In genomic region chr1:41779350-41779749, GRCh38 we compare ENCODE assay signal across 26 cellular contexts.
DNase-seq lines count a peak whose midpoint lies in the region; ATAC-seq, FAIRE-seq and TF ChIP-seq lines count a peak whose summit lies in the region.
"Had no signal": no experiment of that assay in that cellular context is flagged by ENCODE, and none has a peak within 500 bp of the region (broad histone marks: within the 10 kb centered on the region; RNA-seq: fewer than 3 reads in every experiment).

No MANE protein-coding gene starts in this region.

- TF ChIP-seq CTCF in AG09319 (IDR thresholded peaks at IDR 0.05; ENCODE audit: low read depth, low read length) = peak; percentile 2
- TF ChIP-seq CTCF in GM13977 (IDR thresholded peaks at IDR 0.05; ENCODE audit: extremely low read depth, insufficient read depth, missing control alignments) = peak; percentile 16
- TF ChIP-seq CTCF in WERI-Rb-1 (IDR thresholded peaks at IDR 0.05; ENCODE audit: low read depth, low read length) = peak; percentile 13; the same call in 1 of the 2 replicates
- peak; percentile 17 for TF ChIP-seq CTCF in foreskin fibroblast (IDR thresholded peaks at IDR 0.05; ENCODE audit: low read depth, low read length)
- TF ChIP-seq CTCF in ovary (IDR thresholded peaks at IDR 0.05) = no peak

- 95 to 97% (median 95%) methylated on average over 6 of the region's 6 CpGs for WGBS in ovary, 3 donors

- no peaks in the 10 kb centered on the region for H3K9me3 Mint-ChIP-seq in activated T-cell treated with anti-CD3 and anti-CD28 coated beads, Interleukin-2, amount 50 U/mL, for 72 hours
- H3K9me3 Mint-ChIP-seq: activated B cell treated with CpG ODN at 0.5 μM for 24 hours; mesothelial cell of epicardium; natural killer cell treated with Interleukin-12 subunit alpha and Interleukin-12 subunit beta and Interleukin-15 and Interleukin-18, amount 100 ng/mL, for 72 hours; stimulated activated naive B cell treated with anti-CD40 and anti-IgM and Interleukin-4, amounts not matched to agents 10 μg/mL and 1 μg/mL and 100 μg/mL, for 72 hours had no signal

- H3K9me3 ChIP-seq in WERI-Rb-1 (ENCODE audit: severe bottlenecking) (no peaks in the 10 kb centered on the region), ovary (no peaks in the 10 kb centered on the region)
- H3K9me3 ChIP-seq: breast epithelium, prostate gland, vagina had no signal

- H3K36me3 Mint-ChIP-seq in activated T-cell treated with anti-CD3 and anti-CD28 coated beads, Interleukin-2, amount 50 U/mL, for 72 hours (ENCODE audit: insufficient read depth in 2 of 2) = peaks cover 2 to 4% of the 10 kb centered on the region in 2 donors
- H3K36me3 Mint-ChIP-seq: mesothelial cell of epicardium; natural killer cell treated with Interleukin-12 subunit alpha and Interleukin-12 subunit beta and Interleukin-15 and Interleukin-18, amount 100 ng/mL, for 72 hours; stimulated activated naive B cell treated with anti-CD40 and anti-IgM and Interleukin-4, amounts not matched to agents 10 μg/mL and 1 μg/mL and 100 μg/mL, for 72 hours had no signal

- TF ChIP-seq EP300 in ovary (IDR thresholded peaks at IDR 0.05) = no peak

- H3K27ac Mint-ChIP-seq in activated T-cell treated with anti-CD3 and anti-CD28 coated beads, Interleukin-2, amount 50 U/mL, for 72 hours = no peak overlapping the region
- H3K27ac Mint-ChIP-seq: activated B cell treated with CpG ODN at 0.5 μM for 24 hours; activated CD4-positive, alpha-beta memory T cell treated with anti-CD3 and anti-CD28 coated beads for 36 hours; CD4-positive, CD25-positive, alpha-beta regulatory T cell; mesothelial cell of epicardium; stimulated activated naive B cell treated with anti-CD40 and anti-IgM and Interleukin-4, amounts not matched to agents 10 μg/mL and 1 μg/mL and 100 μg/mL, for 72 hours had no signal

- TF ChIP-seq POLR2A in ovary (IDR thresholded peaks at IDR 0.05) (no peak), GM12891 (IDR thresholded peaks at IDR 0.05; ENCODE audit: low read depth, low read length) (no peak)

- no peak for ATAC-seq in activated T-cell treated with anti-CD3 and anti-CD28 coated beads, Interleukin-2, amount 50 U/mL, for 72 hours (replicated peaks in 1 of 2)
- ATAC-seq: left ventricle myocardium superior; natural killer cell treated with Interleukin-12 subunit alpha and Interleukin-12 subunit beta and Interleukin-15 and Interleukin-18, amount 100 ng/mL, for 72 hours; stimulated activated naive B cell treated with anti-CD40 and anti-IgM and Interleukin-4, amounts not matched to agents 10 μg/mL and 1 μg/mL and 100 μg/mL, for 72 hours had no signal

- DNase-seq in AG09319 (ENCODE audit: extremely low read depth, low read depth) (no peak), GM13977 (ENCODE audit: low spot score) (no peak), WERI-Rb-1 (no peak), foreskin fibroblast (no peak), ovary (no peak), GM12891 (ENCODE audit: insufficient read length, low spot score) (no peak)
- no peak for DNase-seq in activated T-cell treated with anti-CD3 and anti-CD28 coated beads, Interleukin-2, amount 50 U/mL, for 72 hours
- DNase-seq in effector CD4-positive, alpha-beta T cell = no peak
- DNase-seq: ACHN; activated B cell treated with CpG ODN at 0.5 μM for 24 hours; activated CD4-positive, alpha-beta memory T cell treated with anti-CD3 and anti-CD28 coated beads for 36 hours; CD4-positive, CD25-positive, alpha-beta regulatory T cell; DMS 273 treated with DMSO at 0.1 percent for 48 hours; H7; left ventricle myocardium superior; NCI-H1694 treated with DMSO at 0.1 percent for 48 hours; stimulated activated CD4-positive, alpha-beta T cell treated with anti-CD3 and anti-CD28 coated beads, Interleukin-2, amount 100 ng/mL, for 24 hours; stimulated activated naive B cell treated with anti-CD40 and anti-IgM and Interleukin-4, amounts not matched to agents 10 μg/mL and 1 μg/mL and 100 μg/mL, for 72 hours; T-helper 9 cell had no signal

- no peak overlapping the region for H3K4me3 ChIP-seq in WERI-Rb-1 (ENCODE audit: low read depth, low read length)
- H3K4me3 ChIP-seq in foreskin fibroblast (ENCODE audit: low read depth in 1 of 2, low read length in 2 of 2) = no peak overlapping the region
- no peak overlapping the region for H3K4me3 ChIP-seq in ovary
- H3K4me3 ChIP-seq: breast epithelium, prostate gland, skin epidermis, vagina had no signal

- intact Hi-C loops in ovary (cut with DNase I) = no loop called here

- no peaks in the 10 kb centered on the region for H3K27me3 Mint-ChIP-seq in activated T-cell treated with anti-CD3 and anti-CD28 coated beads, Interleukin-2, amount 50 U/mL, for 72 hours (ENCODE audit: low read depth)
- H3K27me3 Mint-ChIP-seq: activated B cell treated with CpG ODN at 0.5 μM for 24 hours; activated CD4-positive, alpha-beta memory T cell treated with anti-CD3 and anti-CD28 coated beads for 36 hours; CD4-positive, CD25-positive, alpha-beta regulatory T cell; natural killer cell treated with Interleukin-12 subunit alpha and Interleukin-12 subunit beta and Interleukin-15 and Interleukin-18, amount 100 ng/mL, for 72 hours; stimulated activated naive B cell treated with anti-CD40 and anti-IgM and Interleukin-4, amounts not matched to agents 10 μg/mL and 1 μg/mL and 100 μg/mL, for 72 hours had no signal

- in situ Hi-C loops in GM13977 (cut with MboI; ENCODE audit: low pct_unique_long_range_greater_than_20kb, low sequenced_read_pairs, unreplicated experiment) = no loop called here

- no peaks in the 10 kb centered on the region for H3K4me1 ChIP-seq in ovary (ENCODE audit: insufficient read depth)
- H3K4me1 ChIP-seq: breast epithelium had no signal

- no peak overlapping the region for H3K27ac ChIP-seq in WERI-Rb-1
- no peak overlapping the region for H3K27ac ChIP-seq in ovary
- H3K27ac ChIP-seq: breast epithelium, prostate gland, skin epidermis, vagina had no signal

- H3K27me3 ChIP-seq in WERI-Rb-1 (ENCODE audit: insufficient read depth, low read depth, severe bottlenecking) (no peaks in the 10 kb centered on the region), ovary (no peaks in the 10 kb centered on the region)
- H3K27me3 ChIP-seq: breast epithelium, vagina had no signal

- H3K4me3 Mint-ChIP-seq in activated T-cell treated with anti-CD3 and anti-CD28 coated beads, Interleukin-2, amount 50 U/mL, for 72 hours = no peak overlapping the region
- H3K4me3 Mint-ChIP-seq: activated B cell treated with CpG ODN at 0.5 μM for 24 hours; activated CD4-positive, alpha-beta memory T cell treated with anti-CD3 and anti-CD28 coated beads for 36 hours; CD4-positive, CD25-positive, alpha-beta regulatory T cell; mesothelial cell of epicardium; natural killer cell treated with Interleukin-12 subunit alpha and Interleukin-12 subunit beta and Interleukin-15 and Interleukin-18, amount 100 ng/mL, for 72 hours; stimulated activated naive B cell treated with anti-CD40 and anti-IgM and Interleukin-4, amounts not matched to agents 10 μg/mL and 1 μg/mL and 100 μg/mL, for 72 hours had no signal

- H3K4me1 Mint-ChIP-seq in activated T-cell treated with anti-CD3 and anti-CD28 coated beads, Interleukin-2, amount 50 U/mL, for 72 hours (ENCODE audit: low read depth) = peaks cover 39% of the 10 kb centered on the region
- H3K4me1 Mint-ChIP-seq: activated B cell treated with CpG ODN at 0.5 μM for 24 hours had no signal

- FAIRE-seq in GM12891 (lab: Jason Lieb, UNC) = no peak
- FAIRE-seq: G401.6 had no signal

- H3K36me3 ChIP-seq in WERI-Rb-1 = no peaks in the 10 kb centered on the region
- no peaks in the 10 kb centered on the region for H3K36me3 ChIP-seq in ovary
- H3K36me3 ChIP-seq: breast epithelium, prostate gland, vagina had no signal

TF ChIP-seq in GM12891, 5 proteins besides CTCF, POLR2A, EP300 and RAD21:
- TF ChIP-seq POU2F2 (IDR thresholded peaks at IDR 0.05; ENCODE audit: low read depth, low read length) (no peak), POLR2AphosphoS5 (IDR thresholded peaks at IDR 0.05; ENCODE audit: low read depth, low read length) (no peak), SPI1 (IDR thresholded peaks at IDR 0.05; ENCODE audit: low read depth, low read length) (no peak), TAF1 (IDR thresholded peaks at IDR 0.05; ENCODE audit: low read depth, low read length) (no peak), PAX5 (IDR thresholded peaks at IDR 0.05; ENCODE audit: insufficient read depth, low read length, severe bottlenecking) (no peak)

Comparison
In these comparisons a context has a peak if more than half of its experiments do, and no peak if none do; other contexts are left out.
1. CTCF ChIP-seq: peak in AG09319 (single experiment), GM13977 (single experiment), WERI-Rb-1 (single experiment) and foreskin fibroblast (single experiment); none in ovary (0 of 3).